Comparison of ENCODE assay signal across 1 cellular context in genomic region chr3:24502690-24503089, GRCh38.
TF ChIP-seq lines count a peak whose summit lies in the region.

No MANE protein-coding gene starts in this region.

TF ChIP-seq in K562, 482 proteins besides CTCF, POLR2A, EP300 and RAD21 (continued from another document):
- peak in 1 of 2 experiments; percentile 57; a peak in 2 of 4 replicates for TF ChIP-seq RCOR1 (IDR thresholded peaks at IDR 0.05; ENCODE audit: borderline replicate concordance in 1 of 2, low read depth in 2 of 2, low read length in 2 of 2)
- no peak for TF ChIP-seq GTF2A2 (tag; IDR thresholded peaks at IDR 0.05)
- peak; percentile 72 for TF ChIP-seq TCF3 (CRISPR knock-in tag; IDR thresholded peaks at IDR 0.05)
- TF ChIP-seq KHSRP (IDR thresholded peaks at IDR 0.05) = no peak
- peak; percentile 31 for TF ChIP-seq ZFP36 (IDR thresholded peaks at IDR 0.05; ENCODE audit: low read depth, low read length, partially characterized antibody)
- TF ChIP-seq RREB1 (CRISPR knock-in tag; IDR thresholded peaks at IDR 0.05) = no peak
- peak; percentile 60; the same call in 1 of the 2 replicates for TF ChIP-seq SMARCE1 (IDR thresholded peaks at IDR 0.05)
- TF ChIP-seq ZBTB1 (CRISPR knock-in tag; IDR thresholded peaks at IDR 0.05; ENCODE audit: borderline replicate concordance, low read depth) = peak; percentile 34; the same call in 1 of the 2 replicates
- no peak for TF ChIP-seq KLF1 (tag; IDR thresholded peaks at IDR 0.05)
- 0 out of 2 replicates have a peak, but pooled peaks have one; percentile 15 for TF ChIP-seq SMARCA4 (IDR thresholded peaks at IDR 0.05)
- TF ChIP-seq KDM1A (IDR thresholded peaks at IDR 0.05) = peak; percentile 53 to 71; a peak in 3 of 4 replicates
- TF ChIP-seq GATAD2B (IDR thresholded peaks at IDR 0.05; ENCODE audit: borderline replicate concordance) = no peak
- peak; percentile 70 for TF ChIP-seq ZNF384 (IDR thresholded peaks at IDR 0.05; ENCODE audit: low read depth, low read length)
- 0 out of 2 replicates have a peak, but pooled peaks have one; percentile 60 for TF ChIP-seq ARID3A (IDR thresholded peaks at IDR 0.05; ENCODE audit: borderline replicate concordance, low read depth, low read length)
- no peak for TF ChIP-seq KAT7 (CRISPR knock-in tag; IDR thresholded peaks at IDR 0.05; ENCODE audit: borderline replicate concordance)
- no peak for TF ChIP-seq PRPF4 (IDR thresholded peaks at IDR 0.05; ENCODE audit: insufficient read depth, low read depth, low read length, poor library complexity, severe bottlenecking)
- peak; percentile 66 for TF ChIP-seq ARID1B (IDR thresholded peaks at IDR 0.05)
- peak; percentile 52; the same call in 1 of the 2 replicates for TF ChIP-seq FOSL1 (tag; conservative IDR thresholded peaks at IDR 0.05)
- TF ChIP-seq CBFA2T3 (IDR thresholded peaks at IDR 0.05) = peak; percentile 80
- TF ChIP-seq NCOR1 (IDR thresholded peaks at IDR 0.05) = peak; percentile 20; the same call in 1 of the 2 replicates
- TF ChIP-seq, protein P1, sequence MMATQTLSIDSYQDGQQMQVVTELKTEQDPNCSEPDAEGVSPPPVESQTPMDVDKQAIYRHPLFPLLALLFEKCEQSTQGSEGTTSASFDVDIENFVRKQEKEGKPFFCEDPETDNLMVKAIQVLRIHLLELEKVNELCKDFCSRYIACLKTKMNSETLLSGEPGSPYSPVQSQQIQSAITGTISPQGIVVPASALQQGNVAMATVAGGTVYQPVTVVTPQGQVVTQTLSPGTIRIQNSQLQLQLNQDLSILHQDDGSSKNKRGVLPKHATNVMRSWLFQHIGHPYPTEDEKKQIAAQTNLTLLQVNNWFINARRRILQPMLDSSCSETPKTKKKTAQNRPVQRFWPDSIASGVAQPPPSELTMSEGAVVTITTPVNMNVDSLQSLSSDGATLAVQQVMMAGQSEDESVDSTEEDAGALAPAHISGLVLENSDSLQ (IDR thresholded peaks at IDR 0.05) = peak; percentile 90
- 0 out of 2 replicates have a peak, but pooled peaks have one; percentile 22 for TF ChIP-seq GABPA (tag; conservative IDR thresholded peaks at IDR 0.05; ENCODE audit: low read depth)
- peak; percentile 93 for TF ChIP-seq MECOM (CRISPR knock-in tag; IDR thresholded peaks at IDR 0.05)
- 0 out of 2 replicates have a peak, but pooled peaks have one; percentile 28 for TF ChIP-seq JUND (IDR thresholded peaks at IDR 0.05; ENCODE audit: borderline replicate concordance, low read depth, low read length)
- no peak; the same call in 2 of the 3 replicates for TF ChIP-seq JUND (tag; IDR thresholded peaks at IDR 0.05; ENCODE audit: borderline replicate concordance, low read depth, low read length)
- peak; percentile 44; the same call in 1 of the 2 replicates for TF ChIP-seq DPF2 (IDR thresholded peaks at IDR 0.05)
- no peak for TF ChIP-seq EZH2 (IDR thresholded peaks at IDR 0.05; ENCODE audit: borderline replicate concordance, low read depth, low read length)
- no peak for TF ChIP-seq CEBPG (CRISPR knock-in tag; IDR thresholded peaks at IDR 0.05)
- TF ChIP-seq CEBPG (tag; conservative IDR thresholded peaks at IDR 0.05 in 1 of 2, IDR thresholded peaks at IDR 0.05 in 1 of 2) = peak; percentile 20 to 64; a peak in 3 of 4 replicates
- peak; percentile 72 for TF ChIP-seq TEAD4 (IDR thresholded peaks at IDR 0.05; ENCODE audit: low read length)
- TF ChIP-seq TEAD4 (CRISPR knock-in tag; IDR thresholded peaks at IDR 0.05; ENCODE audit: borderline replicate concordance) = no peak
- peak; percentile 78 for TF ChIP-seq MEIS2 (IDR thresholded peaks at IDR 0.05; ENCODE audit: partially characterized antibody)
- TF ChIP-seq ETV1 (tag; conservative IDR thresholded peaks at IDR 0.05; ENCODE audit: low read depth) = peak; percentile 54; the same call in 1 of the 2 replicates
- TF ChIP-seq, protein P2, sequence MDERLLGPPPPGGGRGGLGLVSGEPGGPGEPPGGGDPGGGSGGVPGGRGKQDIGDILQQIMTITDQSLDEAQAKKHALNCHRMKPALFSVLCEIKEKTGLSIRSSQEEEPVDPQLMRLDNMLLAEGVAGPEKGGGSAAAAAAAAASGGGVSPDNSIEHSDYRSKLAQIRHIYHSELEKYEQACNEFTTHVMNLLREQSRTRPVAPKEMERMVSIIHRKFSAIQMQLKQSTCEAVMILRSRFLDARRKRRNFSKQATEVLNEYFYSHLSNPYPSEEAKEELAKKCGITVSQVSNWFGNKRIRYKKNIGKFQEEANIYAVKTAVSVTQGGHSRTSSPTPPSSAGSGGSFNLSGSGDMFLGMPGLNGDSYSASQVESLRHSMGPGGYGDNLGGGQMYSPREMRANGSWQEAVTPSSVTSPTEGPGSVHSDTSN (CRISPR knock-in tag; IDR thresholded peaks at IDR 0.05; ENCODE audit: low read depth) = no peak
- TF ChIP-seq, protein P2 (tag; conservative IDR thresholded peaks at IDR 0.05; ENCODE audit: low read depth) = peak; percentile 47; the same call in 1 of the 2 replicates
TF ChIP-seq in K562: peak in this region for 25.
